Comparison of ENCODE assay signal across 24 cellular contexts in the genomic region with DNA sequence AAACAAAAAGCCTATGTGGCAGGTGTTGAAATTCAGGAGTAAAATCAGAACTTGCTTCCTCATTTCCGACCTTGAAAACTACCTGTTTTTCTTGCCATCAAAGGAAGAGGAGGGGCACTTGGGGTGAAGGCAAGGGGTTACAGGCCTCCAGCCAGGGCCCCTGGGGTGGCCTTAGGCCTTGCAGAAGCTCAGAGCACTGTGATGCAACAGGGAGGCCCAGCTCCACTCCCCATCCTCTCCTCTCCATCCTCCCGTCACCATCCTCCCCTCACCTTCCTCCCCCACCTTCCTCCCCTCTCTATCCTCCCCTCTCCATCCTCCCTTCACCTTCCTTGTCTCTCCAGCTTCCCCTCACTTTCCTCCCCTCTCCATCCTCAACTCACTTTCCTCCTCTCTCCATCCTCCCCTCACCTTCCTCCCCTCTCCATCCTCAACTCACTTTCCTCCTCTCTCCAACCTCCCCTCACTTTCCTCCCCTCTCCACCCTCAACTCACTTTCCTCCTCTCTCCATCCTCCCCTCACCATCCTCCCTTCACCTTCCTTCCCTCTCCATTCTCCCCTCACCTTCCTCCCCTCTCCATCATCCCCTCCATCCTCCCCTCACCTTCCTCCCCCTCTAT.
A peak's percentile ranks its signal among the peaks of the same experiment; 100 is the strongest.
DNase-seq lines count a peak whose midpoint lies in the region; ATAC-seq and TF ChIP-seq lines count a peak whose summit lies in the region.
"Had no signal": no experiment of that assay in that cellular context is flagged by ENCODE, and none has a peak within 500 bp of the region (broad histone marks: within the 10 kb centered on the region; RNA-seq: fewer than 3 reads in every experiment).

No MANE protein-coding gene starts in this region.

- no peaks in the 10 kb centered on the region for H3K9me3 ChIP-seq in vagina
- H3K9me3 ChIP-seq: prostate gland, thyroid gland had no signal

- intact Hi-C loops in vagina (cut with DNase I) = no loop called here

- no peaks in the 10 kb centered on the region for H3K36me3 ChIP-seq in vagina
- H3K36me3 ChIP-seq: brain microvascular endothelial cell, neural progenitor cell, prostate gland, thyroid gland had no signal

- DNase-seq in stimulated activated naive CD8-positive, alpha-beta T cell treated with anti-CD3 and anti-CD28 coated beads, Interleukin-15, amount 100 ng/mL, for 72 hours = no peak
- DNase-seq in stimulated activated naive CD8-positive, alpha-beta T cell treated with anti-CD3 and anti-CD28 coated beads, Interleukin-15, Interleukin-2, amounts not matched to agents 100 U/mL and 50 U/mL, for 24 hours = no peak
- peak; percentile 24 for DNase-seq in NB4 (ENCODE audit: low read depth)
- peak; percentile 74 for DNase-seq in germinal center (ENCODE audit: low spot score)
- no peak for DNase-seq in vagina (ENCODE audit: extremely low spot score in 2 of 2)
- DNase-seq: activated CD4-positive, alpha-beta T cell treated with anti-CD3 and anti-CD28 coated beads for 1 hour; activated CD8-positive, alpha-beta memory T cell treated with anti-CD3 and anti-CD28 coated beads, Interleukin-2, amount 50 U/mL, for 48 hours; activated effector memory CD4-positive, alpha-beta T cell treated with Interleukin-2 at 50 U/mL for 16 hours; brain microvascular endothelial cell; CD8-positive, alpha-beta memory T cell; DMS153; effector memory CD4-positive, alpha-beta T cell; foreskin melanocyte; MM.1S; NCI-H1694; NCI-H526; stimulated activated naive CD4-positive, alpha-beta T cell; thyroid gland had no signal

- H3K4me3 ChIP-seq in NB4 (ENCODE audit: low read depth, low read length) (no peak overlapping the region), vagina (no peak overlapping the region)
- H3K4me3 ChIP-seq: hepatocyte, neural progenitor cell, prostate gland, thyroid gland had no signal

- no peak overlapping the region for H3K27ac Mint-ChIP-seq in stimulated activated naive CD8-positive, alpha-beta T cell treated with anti-CD3 and anti-CD28 coated beads, Interleukin-15, amount 100 ng/mL, for 72 hours
- H3K27ac Mint-ChIP-seq: CD8-positive, alpha-beta memory T cell; neural progenitor cell had no signal

- H3K27ac ChIP-seq in vagina = peak overlapping the region; percentile 29
- H3K27ac ChIP-seq: brain microvascular endothelial cell, hepatocyte, neural progenitor cell, prostate gland, thyroid gland had no signal

- ATAC-seq in stimulated activated naive CD8-positive, alpha-beta T cell treated with anti-CD3 and anti-CD28 coated beads, Interleukin-15, amount 100 ng/mL, for 72 hours = peak; percentile 36
- ATAC-seq in stimulated activated naive CD8-positive, alpha-beta T cell treated with anti-CD3 and anti-CD28 coated beads, Interleukin-15, Interleukin-2, amounts not matched to agents 100 U/mL and 50 U/mL, for 24 hours = no peak
- ATAC-seq in HG03196 (IDR thresholded peaks at IDR 0.05; ENCODE audit: unreplicated experiment) (no peak), HG02759 (IDR thresholded peaks at IDR 0.05; ENCODE audit: unreplicated experiment) (no peak), GM19035 (IDR thresholded peaks at IDR 0.05; ENCODE audit: unreplicated experiment) (no peak)

- no peaks in the 10 kb centered on the region for H3K4me1 ChIP-seq in vagina
- H3K4me1 ChIP-seq: neural progenitor cell, prostate gland, thyroid gland had no signal

- TF ChIP-seq CTCF in NB4 (IDR thresholded peaks at IDR 0.05; ENCODE audit: low read depth, low read length) = no peak
- no peak for TF ChIP-seq CTCF in vagina (IDR thresholded peaks at IDR 0.05)

- no peak overlapping the region for H3K4me3 Mint-ChIP-seq in stimulated activated naive CD8-positive, alpha-beta T cell treated with anti-CD3 and anti-CD28 coated beads, Interleukin-15, amount 100 ng/mL, for 72 hours
- H3K4me3 Mint-ChIP-seq: CD8-positive, alpha-beta memory T cell; neural progenitor cell had no signal

- H3K27me3 Mint-ChIP-seq in stimulated activated naive CD8-positive, alpha-beta T cell treated with anti-CD3 and anti-CD28 coated beads, Interleukin-15, amount 100 ng/mL, for 72 hours = no peaks in the 10 kb centered on the region

- TF ChIP-seq POLR2A in NB4 (IDR thresholded peaks at IDR 0.05; ENCODE audit: extremely low read depth, insufficient read length) = no peak
- no peak for TF ChIP-seq POLR2A in vagina (IDR thresholded peaks at IDR 0.05)

- H3K9me3 Mint-ChIP-seq in stimulated activated naive CD8-positive, alpha-beta T cell treated with anti-CD3 and anti-CD28 coated beads, Interleukin-15, amount 100 ng/mL, for 72 hours = no peaks in the 10 kb centered on the region
- H3K9me3 Mint-ChIP-seq: CD8-positive, alpha-beta memory T cell; neural progenitor cell had no signal

- H3K27me3 ChIP-seq in vagina = no peaks in the 10 kb centered on the region
- H3K27me3 ChIP-seq: brain microvascular endothelial cell, hepatocyte, neural progenitor cell, thyroid gland had no signal

- H3K4me1 Mint-ChIP-seq in stimulated activated naive CD8-positive, alpha-beta T cell treated with anti-CD3 and anti-CD28 coated beads, Interleukin-15, amount 100 ng/mL, for 72 hours = peaks cover 12% of the 10 kb centered on the region

Comparison
In these comparisons a context has a peak if more than half of its experiments do, and no peak if none do; other contexts are left out.
1. DNase-seq: peak in NB4 (single experiment) and germinal center (single experiment); none in stimulated activated naive CD8-positive, alpha-beta T cell treated with anti-CD3 and anti-CD28 coated beads, Interleukin-15, amount 100 ng/mL, for 72 hours (0 of 2), stimulated activated naive CD8-positive, alpha-beta T cell treated with anti-CD3 and anti-CD28 coated beads, Interleukin-15, Interleukin-2, amounts not matched to agents 100 U/mL and 50 U/mL, for 24 hours (single experiment) and vagina (0 of 2).